31 cellular contexts compared by ENCODE assay signal in genomic region chr3:22859618-22860017, GRCh38.
"Had no signal": no experiment of that assay in that cellular context is flagged by ENCODE, and none has a peak within 500 bp of the region (broad histone marks: within the 10 kb centered on the region; RNA-seq: fewer than 3 reads in every experiment).

No MANE protein-coding gene starts in this region.

- H3K4me1 ChIP-seq: body of pancreas, breast epithelium had no signal

- H3K27me3 ChIP-seq: adrenal gland, body of pancreas, brain microvascular endothelial cell, breast epithelium had no signal

- H3K36me3 ChIP-seq: adrenal gland, brain microvascular endothelial cell, breast epithelium, WERI-Rb-1 had no signal

- H3K27ac ChIP-seq: adrenal gland, body of pancreas, brain microvascular endothelial cell, breast epithelium, WERI-Rb-1 had no signal

- DNase-seq: activated CD4-positive, alpha-beta memory T cell treated with anti-CD3 and anti-CD28 coated beads, Interleukin-2, amount 10 ng/mL, durations not matched to agents 7 days and 5 days; activated CD4-positive, alpha-beta T cell treated with anti-CD3 and anti-CD28 coated beads for 1 hour; activated CD4-positive, alpha-beta T cell treated with anti-CD3 and anti-CD28 coated beads for 36 hours; activated CD4-positive, alpha-beta T cell treated with anti-CD3 and anti-CD28 coated beads for 48 hours; activated CD4-positive, alpha-beta T cell treated with anti-CD3 and anti-CD28 coated beads, Interleukin-2, amount 10 ng/mL, durations not matched to agents 7 days and 5 days; activated CD4-positive, alpha-beta T cell treated with anti-CD3 and anti-CD28 coated beads, Interleukin-2, amount 50 U/mL, for 48 hours; activated CD4-positive, CD25-positive, alpha-beta regulatory T cell; activated CD8-positive, alpha-beta memory T cell treated with anti-CD3 and anti-CD28 coated beads for 24 hours; activated CD8-positive, alpha-beta memory T cell treated with anti-CD3 and anti-CD28 coated beads, Interleukin-2, amount 10 ng/mL, durations not matched to agents 7 days and 5 days; activated CD8-positive, alpha-beta memory T cell treated with anti-CD3 and anti-CD28 coated beads, Interleukin-2, amount 50 U/mL, for 48 hours; activated CD8-positive, alpha-beta T cell treated with anti-CD3 and anti-CD28 coated beads, Interleukin-2, amount 10 ng/mL, durations not matched to agents 7 days and 5 days; activated effector memory CD4-positive, alpha-beta T cell treated with anti-CD3 and anti-CD28 coated beads, Interleukin-2, amount 50 U/mL, for 16 hours; activated gamma-delta T cell treated with Interleukin-2 at 50 U/mL for 16 hours; activated naive CD4-positive, alpha-beta T cell; activated naive CD4-positive, alpha-beta T cell treated with anti-CD3 and anti-CD28 coated beads for 36 hours; activated naive CD4-positive, alpha-beta T cell treated with anti-CD3 and anti-CD28 coated beads, Interleukin-2, amount 50 U/mL, for 16 hours; activated naive CD8-positive, alpha-beta T cell treated with anti-CD3 and anti-CD28 coated beads for 36 hours; activated T-cell treated with anti-CD3 and anti-CD28 coated beads, Interleukin-2, amount 50 U/mL, for 1 hour; activated T-cell treated with anti-CD3 and anti-CD28 coated beads, Interleukin-2, amount 50 U/mL, for 4 hours; activated T-cell treated with anti-CD3 and anti-CD28 coated beads, Interleukin-2, amount 50 U/mL, for 72 hours; adrenal gland; amniotic stem cell; aorta; body of pancreas; brain microvascular endothelial cell; central memory CD4-positive, alpha-beta T cell; T-helper 1 cell; T-helper 2 cell; T-helper 9 cell; WERI-Rb-1 had no signal

- H3K4me3 ChIP-seq: adrenal gland, body of pancreas, breast epithelium had no signal
